In genomic region chr11:18106688-18107087, GRCh38 we compare ENCODE assay signal across 11 cellular contexts. TPM values are rescaled to one million over a fixed set of nuclear protein-coding genes. Genes with fewer than 3 reads are reported as not detected.
A peak's percentile ranks its signal among the peaks of the same experiment; 100 is the strongest.
DNase-seq lines count a peak whose midpoint lies in the region; ATAC-seq and TF ChIP-seq lines count a peak whose summit lies in the region.
"Had no signal": no experiment of that assay in that cellular context is flagged by ENCODE, and none has a peak within 500 bp of the region (broad histone marks: within the 10 kb centered on the region; RNA-seq: fewer than 3 reads in every experiment).

No MANE protein-coding gene starts in this region.

- TF ChIP-seq CTCF in HFF-Myc (IDR thresholded peaks at IDR 0.05; ENCODE audit: low read depth, low read length, missing control alignments): no peak

- H4K8ac ChIP-seq in mesenchymal stem cell (ENCODE audit: low read length): peak overlapping the region; percentile 60

- no peak overlapping the region for H3K4me3 ChIP-seq in CD4-positive, alpha-beta memory T cell (ENCODE audit: low read length in 2 of 2)
- no peak overlapping the region for H3K4me3 ChIP-seq in HFF-Myc (replicated peaks; ENCODE audit: low read depth, low read length)
- H3K4me3 ChIP-seq in mesenchymal stem cell (ENCODE audit: insufficient read depth in 1 of 2, low read depth in 1 of 2, low read length in 2 of 2): peak overlapping the region in 1 of 2 experiments; percentile 94

- H3K14ac ChIP-seq in mesenchymal stem cell (ENCODE audit: low read length in 2 of 2): no peak overlapping the region

- no peak overlapping the region for H2BK12ac ChIP-seq in mesenchymal stem cell (ENCODE audit: low read length in 2 of 2)

- peaks cover 18% of the 10 kb centered on the region for H3K79me1 ChIP-seq in mesenchymal stem cell (replicated peaks; ENCODE audit: low read length, poor library complexity, severe bottlenecking)

- H3K36me3 Mint-ChIP-seq in CD4-positive, alpha-beta memory T cell: peaks cover 7 to 23% of the 10 kb centered on the region in 2 donors
- H3K36me3 Mint-ChIP-seq in activated T-helper 2 cell treated with anti-CD3 and anti-CD28 coated beads, Interferon-gamma antibody, Interleukin-2, Interleukin-4, amounts not matched to agents 10 μg/mL and 5 μg/mL and 100 μg/mL, durations not matched to agents 14 hours and 24 hours and 36 hours (ENCODE audit: low read depth): peaks cover 27% of the 10 kb centered on the region

- H3K18ac ChIP-seq in mesenchymal stem cell (ENCODE audit: low read depth in 1 of 2, low read length in 2 of 2): no peak overlapping the region

- H3K4ac ChIP-seq in mesenchymal stem cell (ENCODE audit: low read depth in 1 of 2, low read length in 2 of 2): no peak overlapping the region

- no peak overlapping the region for H3K27ac ChIP-seq in CD4-positive, alpha-beta memory T cell (ENCODE audit: low read depth, low read length)
- no peak overlapping the region for H3K27ac ChIP-seq in mesenchymal stem cell (ENCODE audit: low read length, poor library complexity, severe bottlenecking)
- H3K27ac ChIP-seq: SK-N-MC had no signal

- H3K27ac Mint-ChIP-seq in CD4-positive, alpha-beta memory T cell: peak overlapping the region in 3 of 7 donors; percentile 13 to 65 (median 60)
- H3K27ac Mint-ChIP-seq in activated T-helper 2 cell treated with anti-CD3 and anti-CD28 coated beads, Interferon-gamma antibody, Interleukin-2, Interleukin-4, amounts not matched to agents 10 μg/mL and 5 μg/mL and 100 μg/mL, durations not matched to agents 14 hours and 24 hours and 36 hours: no peak overlapping the region

- peak overlapping the region; percentile 90 to 98 (median 94) for H3K4me3 Mint-ChIP-seq in CD4-positive, alpha-beta memory T cell
- peak overlapping the region; percentile 40 for H3K4me3 Mint-ChIP-seq in activated T-helper 2 cell treated with anti-CD3 and anti-CD28 coated beads, Interferon-gamma antibody, Interleukin-2, Interleukin-4, amounts not matched to agents 10 μg/mL and 5 μg/mL and 100 μg/mL, durations not matched to agents 14 hours and 24 hours and 36 hours (ENCODE audit: low read depth)

- H3K4me1 Mint-ChIP-seq in CD4-positive, alpha-beta memory T cell: peaks cover 16 to 43% (median 23%) of the 10 kb centered on the region in 4 donors
- H3K4me1 Mint-ChIP-seq in activated T-helper 2 cell treated with anti-CD3 and anti-CD28 coated beads, Interferon-gamma antibody, Interleukin-2, Interleukin-4, amounts not matched to agents 10 μg/mL and 5 μg/mL and 100 μg/mL, durations not matched to agents 14 hours and 24 hours and 36 hours (ENCODE audit: low read depth): peaks cover 23% of the 10 kb centered on the region

- H3K4me2 ChIP-seq in mesenchymal stem cell (ENCODE audit: low read length, poor library complexity, severe bottlenecking): no peak overlapping the region

- no peak overlapping the region for H3K23ac ChIP-seq in mesenchymal stem cell (ENCODE audit: low read length in 2 of 2)

- DNase-seq in CD4-positive, alpha-beta memory T cell: no peak
- DNase-seq in HFF-Myc (ENCODE audit: extremely low read depth, low read depth) (peak; percentile 11), mesenchymal stem cell (peak; percentile 58), NCI-H146 treated with DMSO at 0.1 percent for 48 hours (lab: John Stamatoyannopoulos, UW; ENCODE audit: unreplicated experiment) (no peak), kidney tubule cell (ENCODE audit: low spot score) (no peak), COR-L47 (lab: John Stamatoyannopoulos, UW) (no peak)
- DNase-seq in activated T-helper 2 cell treated with anti-CD3 and anti-CD28 coated beads, Interferon-gamma antibody, Interleukin-2, Interleukin-4, amounts not matched to agents 10 μg/mL and 5 μg/mL and 100 μg/mL, durations not matched to agents 14 hours and 24 hours and 36 hours (ENCODE audit: low spot score): no peak

- CTCF ChIA-PET in CD4-positive, alpha-beta memory T cell (lab: Charles Lee; ENCODE audit: partially characterized antibody): interaction anchor here (0.7 to 5.7 kb wide), 31 partner anchors 9 to 821 kb away, joined by 3 to 56 read pairs (median 4); partner anchors contain the start of genes SERGEF and SPTY2D1

- H2AK5ac ChIP-seq in mesenchymal stem cell (ENCODE audit: low read length, severe bottlenecking): no peak overlapping the region

- peaks cover 5 to 9% of the 10 kb centered on the region in 2 donors for H3K27me3 Mint-ChIP-seq in CD4-positive, alpha-beta memory T cell
- H3K27me3 Mint-ChIP-seq in activated T-helper 2 cell treated with anti-CD3 and anti-CD28 coated beads, Interferon-gamma antibody, Interleukin-2, Interleukin-4, amounts not matched to agents 10 μg/mL and 5 μg/mL and 100 μg/mL, durations not matched to agents 14 hours and 24 hours and 36 hours (ENCODE audit: low read depth): peaks cover 8% of the 10 kb centered on the region

- no peak for ATAC-seq in HG03025 (IDR thresholded peaks at IDR 0.05; ENCODE audit: low FRiP score, unreplicated experiment)

- no peaks in the 10 kb centered on the region for H3K27me3 ChIP-seq in CD4-positive, alpha-beta memory T cell (ENCODE audit: insufficient read depth, low read length)
- peaks cover 11 to 18% of the 10 kb centered on the region in 2 experiments for H3K27me3 ChIP-seq in mesenchymal stem cell (ENCODE audit: control insufficient read depth in 1 of 2, insufficient read depth in 1 of 2, low read length in 2 of 2)
- H3K27me3 ChIP-seq: uterus had no signal

- no peak overlapping the region for H4K91ac ChIP-seq in mesenchymal stem cell (ENCODE audit: low read length)

- no peaks in the 10 kb centered on the region for H3K9me3 Mint-ChIP-seq in CD4-positive, alpha-beta memory T cell
- no peaks in the 10 kb centered on the region for H3K9me3 Mint-ChIP-seq in activated T-helper 2 cell treated with anti-CD3 and anti-CD28 coated beads, Interferon-gamma antibody, Interleukin-2, Interleukin-4, amounts not matched to agents 10 μg/mL and 5 μg/mL and 100 μg/mL, durations not matched to agents 14 hours and 24 hours and 36 hours

- H3K36me3 ChIP-seq in CD4-positive, alpha-beta memory T cell (ENCODE audit: insufficient read depth, low read length): peaks cover 5% of the 10 kb centered on the region
- H3K36me3 ChIP-seq in mesenchymal stem cell (ENCODE audit: control insufficient read depth in 1 of 2, insufficient read depth in 2 of 2, low read depth in 1 of 2, low read length in 2 of 2): peaks cover 7 to 18% of the 10 kb centered on the region in 2 experiments
- H3K36me3 ChIP-seq: uterus had no signal

- intact Hi-C loops in CD4-positive, alpha-beta memory T cell (cut with micrococcal nuclease): loop anchor here (1.0 to 10.0 kb wide), 4 partner anchors 93 to 420 kb away; partner anchors contain the start of genes GTF2H1, HPS5, SERGEF and TSG101
- intact Hi-C loops in activated T-helper 2 cell treated with anti-CD3 and anti-CD28 coated beads, Interferon-gamma antibody, Interleukin-2, Interleukin-4, amounts not matched to agents 10 μg/mL and 5 μg/mL and 100 μg/mL, durations not matched to agents 14 hours and 24 hours and 36 hours (cut with micrococcal nuclease): loop anchor here (1.0 to 10.0 kb wide), 4 partner anchors 93 to 372 kb away; partner anchors contain the start of genes KCNC1 and SERGEF

- no peaks in the 10 kb centered on the region for H3K9me3 ChIP-seq in CD4-positive, alpha-beta memory T cell (ENCODE audit: control insufficient read depth in 1 of 2, low read length in 2 of 2)
- H3K9me3 ChIP-seq in mesenchymal stem cell (ENCODE audit: control insufficient read depth, low read length): no peaks in the 10 kb centered on the region
- H3K9me3 ChIP-seq: uterus had no signal

- peaks cover 21% of the 10 kb centered on the region for H3K4me1 ChIP-seq in CD4-positive, alpha-beta memory T cell (ENCODE audit: insufficient read depth, low read length)
- peaks cover 7% of the 10 kb centered on the region for H3K4me1 ChIP-seq in mesenchymal stem cell (ENCODE audit: control insufficient read depth, insufficient read depth, low read depth, low read length)
- H3K4me1 ChIP-seq: uterus had no signal

- POLR2A ChIA-PET in CD4-positive, alpha-beta memory T cell (lab: Charles Lee; ENCODE audit: partially characterized antibody): interaction anchor here (0.9 to 2.2 kb wide), 6 partner anchors 9 to 420 kb away, joined by 3 to 29 read pairs (median 6); partner anchors contain the start of genes SERGEF and TSG101

- H2BK5ac ChIP-seq in mesenchymal stem cell (ENCODE audit: low read depth, low read length, poor library complexity, severe bottlenecking): no peak overlapping the region

- WGBS in mesenchymal stem cell: 49% methylated on average over 8 of the region's 9 CpGs

- H2BK15ac ChIP-seq in mesenchymal stem cell (ENCODE audit: low read depth, poor library complexity, severe bottlenecking): no peak overlapping the region

- H2AFZ ChIP-seq in mesenchymal stem cell (ENCODE audit: low read depth, low read length): no peak overlapping the region

- no peak overlapping the region for H2BK120ac ChIP-seq in mesenchymal stem cell (ENCODE audit: low read depth, low read length)

- no peak overlapping the region for H3K9ac ChIP-seq in mesenchymal stem cell (ENCODE audit: low read length)

RNA-seq across cellular contexts. Expression of gene SAAL1, which starts 0.8 kb away (rescaled TPM):
- 10 to 100 TPM; 18.4 to 21.2 TPM for total RNA-seq in CD4-positive, alpha-beta memory T cell
- polyA plus RNA-seq in CD4-positive, alpha-beta memory T cell: 10 to 100 TPM; 12.5 to 17.2 TPM
- 37.8 and 44.1 TPM in 2 replicates for total RNA-seq in activated T-helper 2 cell treated with anti-CD3 and anti-CD28 coated beads, Interferon-gamma antibody, Interleukin-2, Interleukin-4, amounts not matched to agents 10 μg/mL and 5 μg/mL and 100 μg/mL, durations not matched to agents 14 hours and 24 hours and 36 hours
- 21.1 TPM for polyA plus RNA-seq in mesenchymal stem cell (2013, experiment 1 of 2)
- polyA plus RNA-seq in mesenchymal stem cell (2013, experiment 2 of 2): 20.4 TPM

RNA-seq across cellular contexts. Expression of gene MRGPRX3, which starts 25.7 kb away (rescaled TPM):
- not detected for total RNA-seq in CD4-positive, alpha-beta memory T cell
- polyA plus RNA-seq in CD4-positive, alpha-beta memory T cell: not detected
- not detected in 2 replicates for total RNA-seq in activated T-helper 2 cell treated with anti-CD3 and anti-CD28 coated beads, Interferon-gamma antibody, Interleukin-2, Interleukin-4, amounts not matched to agents 10 μg/mL and 5 μg/mL and 100 μg/mL, durations not matched to agents 14 hours and 24 hours and 36 hours
- not detected for polyA plus RNA-seq in mesenchymal stem cell (2013, experiment 1 of 2)
- not detected for polyA plus RNA-seq in mesenchymal stem cell (2013, experiment 2 of 2)
- total RNA-seq: dermis blood vessel endothelial cell, uterus had no signal

Comparison
In these comparisons a context has a peak if more than half of its experiments do, and no peak if none do; other contexts are left out.
1. DNase-seq: peak in HFF-Myc (single experiment) and mesenchymal stem cell (single experiment); none in CD4-positive, alpha-beta memory T cell (0 of 5), activated T-helper 2 cell treated with anti-CD3 and anti-CD28 coated beads, Interferon-gamma antibody, Interleukin-2, Interleukin-4, amounts not matched to agents 10 μg/mL and 5 μg/mL and 100 μg/mL, durations not matched to agents 14 hours and 24 hours and 36 hours (single experiment), NCI-H146 treated with DMSO at 0.1 percent for 48 hours (single experiment), kidney tubule cell (single experiment) and COR-L47 (single experiment).